Comparison of ENCODE assay signal across 8 cellular contexts in the genomic region with DNA sequence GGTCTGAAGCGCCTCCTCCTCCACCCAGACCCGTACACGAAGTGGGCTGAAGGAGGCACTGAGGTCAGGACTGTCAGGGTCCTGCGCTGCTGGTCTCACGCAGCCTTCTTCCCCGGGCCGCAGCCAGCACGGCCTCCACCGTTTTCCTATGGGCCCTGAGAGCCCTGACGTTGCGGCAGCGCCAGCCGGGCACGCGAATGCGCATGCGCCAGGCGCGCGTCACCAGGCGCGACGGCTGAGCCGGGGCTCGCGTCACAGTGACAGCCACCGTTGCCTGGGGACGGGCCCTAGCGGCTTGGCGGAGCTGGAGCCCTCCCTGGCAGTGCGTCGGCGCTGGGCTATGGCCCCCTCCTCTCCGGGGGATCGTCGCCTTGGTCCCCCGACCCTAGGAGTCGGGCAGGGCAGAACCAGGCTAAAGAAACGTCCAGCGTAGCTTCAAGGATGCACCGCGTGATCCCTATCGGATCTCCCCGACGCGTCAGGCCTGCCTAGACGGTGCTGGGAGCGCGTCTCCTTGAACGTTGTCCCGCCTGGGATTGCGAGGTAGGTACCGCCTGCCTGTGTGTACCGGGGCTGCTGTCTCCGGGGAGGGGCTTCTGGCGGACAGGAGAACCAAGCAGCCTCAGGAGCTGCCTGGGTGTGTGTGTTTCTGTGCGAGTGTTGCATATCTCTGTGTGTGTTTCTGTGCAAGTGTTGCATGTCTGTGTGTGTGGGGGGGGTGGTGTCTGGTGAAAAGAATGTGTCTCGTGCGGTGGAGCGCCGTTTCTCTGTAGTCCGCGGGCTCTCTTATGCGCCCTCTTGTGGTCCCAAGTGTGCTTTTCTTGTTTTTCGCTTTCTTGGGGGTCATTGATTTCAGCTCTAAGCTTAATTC. TPM values are rescaled to one million over a fixed set of nuclear protein-coding genes. Genes with fewer than 3 reads are reported as not detected.
DNase-seq lines count a peak whose midpoint lies in the region; ATAC-seq and TF ChIP-seq lines count a peak whose summit lies in the region.

No MANE protein-coding gene starts in this region.

- no peaks in the 10 kb centered on the region for H3K27me3 ChIP-seq in neural progenitor cell

- H3K27me3 Mint-ChIP-seq in activated naive CD4-positive, alpha-beta T cell treated with anti-CD3 and anti-CD28 coated beads, Interleukin-2, amount 10 ng/mL, durations not matched to agents 7 days and 5 days = peaks cover 3% of the 10 kb centered on the region
- H3K27me3 Mint-ChIP-seq in neural progenitor cell (ENCODE audit: insufficient read depth, low read depth) = peaks cover 7% of the 10 kb centered on the region

- POLR2A ChIA-PET in GM10248 (lab: Yijun Ruan, JAX) = no interaction called here

- peak; percentile 91 for DNase-seq in GM10248 (ENCODE audit: extremely low spot score)
- peak; percentile 52 for DNase-seq in NCI-H82 (lab: John Stamatoyannopoulos, UW)
- peak; percentile 75 for DNase-seq in activated naive CD4-positive, alpha-beta T cell treated with anti-CD3 and anti-CD28 coated beads, Interleukin-2, amount 10 ng/mL, durations not matched to agents 7 days and 5 days
- peak; percentile 13 for DNase-seq in stimulated activated CD8-positive, alpha-beta memory T cell treated with anti-CD3 and anti-CD28 coated beads, Interleukin-12 subunit alpha, Interleukin-12 subunit beta, amount 100 ng/mL, for 4 hours (ENCODE audit: low read depth)
- DNase-seq in NCI-H1436 (lab: John Stamatoyannopoulos, UW) = no peak
- no peak for DNase-seq in neural progenitor cell (ENCODE audit: low spot score)

- H4K20me1 ChIP-seq in neural progenitor cell (ENCODE audit: low read depth) = no peaks in the 10 kb centered on the region

- no peaks in the 10 kb centered on the region for H3K79me2 ChIP-seq in neural progenitor cell (ENCODE audit: low read depth)

- peak overlapping the region; percentile 40; the same call in 1 of the 2 replicates for H3K4me3 ChIP-seq in iPS-18c (ENCODE audit: insufficient read depth, low read depth, low read length)
- no peak overlapping the region for H3K4me3 ChIP-seq in neural progenitor cell

- H3K36me3 ChIP-seq in neural progenitor cell = peaks cover 15% of the 10 kb centered on the region

- no peak overlapping the region for H3K4me2 ChIP-seq in neural progenitor cell

- no peak for ATAC-seq in GM18870 (IDR thresholded peaks at IDR 0.05; ENCODE audit: unreplicated experiment)

- no peaks in the 10 kb centered on the region for H3K4me1 ChIP-seq in neural progenitor cell

- H3K36me3 Mint-ChIP-seq in activated naive CD4-positive, alpha-beta T cell treated with anti-CD3 and anti-CD28 coated beads, Interleukin-2, amount 10 ng/mL, durations not matched to agents 7 days and 5 days = peaks cover 10% of the 10 kb centered on the region
- H3K36me3 Mint-ChIP-seq in neural progenitor cell = peaks cover 15% of the 10 kb centered on the region

- no peaks in the 10 kb centered on the region for H3F3A ChIP-seq in neural progenitor cell (ENCODE audit: low read depth)

- peak overlapping the region; percentile 79 for H3K4me3 Mint-ChIP-seq in activated naive CD4-positive, alpha-beta T cell treated with anti-CD3 and anti-CD28 coated beads, Interleukin-2, amount 10 ng/mL, durations not matched to agents 7 days and 5 days
- H3K4me3 Mint-ChIP-seq in neural progenitor cell = no peak overlapping the region

- no peak overlapping the region for H3K9ac ChIP-seq in neural progenitor cell

- CTCF ChIA-PET in GM10248 (lab: Yijun Ruan, JAX) = interaction anchor here (0.7 to 1.8 kb wide), 6 partner anchors 15 to 377 kb away, joined by 3 to 8 read pairs (median 4); partner anchors contain the start of gene ZNF569
- CTCF ChIA-PET in activated naive CD4-positive, alpha-beta T cell treated with anti-CD3 and anti-CD28 coated beads, Interleukin-2, amount 10 ng/mL, durations not matched to agents 7 days and 5 days (lab: Charles Lee) = interaction anchor here (0.7 to 1.1 kb wide), 3 partner anchors 29 to 946 kb away, joined by 3 to 4 read pairs (median 3); partner anchors contain the start of gene ZNF382

- peaks cover 25% of the 10 kb centered on the region for H3K9me3 ChIP-seq in iPS-18c (ENCODE audit: control insufficient read depth, insufficient read depth, low read length)
- H3K9me3 ChIP-seq in neural progenitor cell (ENCODE audit: low read depth) = peaks cover 32% of the 10 kb centered on the region

- H3K27ac Mint-ChIP-seq in activated naive CD4-positive, alpha-beta T cell treated with anti-CD3 and anti-CD28 coated beads, Interleukin-2, amount 10 ng/mL, durations not matched to agents 7 days and 5 days = peak overlapping the region; percentile 93
- no peak overlapping the region for H3K27ac Mint-ChIP-seq in neural progenitor cell

- H3K4me1 Mint-ChIP-seq in activated naive CD4-positive, alpha-beta T cell treated with anti-CD3 and anti-CD28 coated beads, Interleukin-2, amount 10 ng/mL, durations not matched to agents 7 days and 5 days = peaks cover 10% of the 10 kb centered on the region
- H3K4me1 Mint-ChIP-seq in neural progenitor cell = no peaks in the 10 kb centered on the region

- H3K9me3 Mint-ChIP-seq in activated naive CD4-positive, alpha-beta T cell treated with anti-CD3 and anti-CD28 coated beads, Interleukin-2, amount 10 ng/mL, durations not matched to agents 7 days and 5 days = peaks cover 66% of the 10 kb centered on the region
- H3K9me3 Mint-ChIP-seq in neural progenitor cell = peaks cover 72% of the 10 kb centered on the region

- TF ChIP-seq CTCF in GM10248 (IDR thresholded peaks at IDR 0.05; ENCODE audit: control extremely low read depth, extremely low read depth, low read depth, missing control alignments) = peak; percentile 50
- no peak for TF ChIP-seq CTCF in neural progenitor cell (IDR thresholded peaks at IDR 0.05)

- H2AFZ ChIP-seq in neural progenitor cell (replicated peaks) = no peak overlapping the region

- no peak overlapping the region for H3K27ac ChIP-seq in neural progenitor cell

RNA-seq across cellular contexts. Expression of gene ZNF571, which starts 43.2 kb away (rescaled TPM):
- total RNA-seq in neural progenitor cell (ENCODE audit: low replicate concordance) = 7.9 and 8.0 TPM in 2 replicates

RNA-seq across cellular contexts. Expression of gene ZNF540, which starts 43.3 kb away (rescaled TPM):
- total RNA-seq in neural progenitor cell (ENCODE audit: low replicate concordance) = 0.11 and 0.40 TPM in 2 replicates

RNA-seq across cellular contexts. Expression of gene ZNF793, which starts 44.6 kb away (rescaled TPM):
- total RNA-seq in neural progenitor cell (ENCODE audit: low replicate concordance) = 13.5 and 17.3 TPM in 2 replicates

Comparison
In these comparisons a context has a peak if more than half of its experiments do, and no peak if none do; other contexts are left out.
1. DNase-seq: peak in GM10248 (single experiment), NCI-H82 (single experiment), activated naive CD4-positive, alpha-beta T cell treated with anti-CD3 and anti-CD28 coated beads, Interleukin-2, amount 10 ng/mL, durations not matched to agents 7 days and 5 days (single experiment) and stimulated activated CD8-positive, alpha-beta memory T cell treated with anti-CD3 and anti-CD28 coated beads, Interleukin-12 subunit alpha, Interleukin-12 subunit beta, amount 100 ng/mL, for 4 hours (single experiment); none in NCI-H1436 (single experiment) and neural progenitor cell (single experiment).